8 cellular contexts compared by ENCODE assay signal in the genomic region with DNA sequence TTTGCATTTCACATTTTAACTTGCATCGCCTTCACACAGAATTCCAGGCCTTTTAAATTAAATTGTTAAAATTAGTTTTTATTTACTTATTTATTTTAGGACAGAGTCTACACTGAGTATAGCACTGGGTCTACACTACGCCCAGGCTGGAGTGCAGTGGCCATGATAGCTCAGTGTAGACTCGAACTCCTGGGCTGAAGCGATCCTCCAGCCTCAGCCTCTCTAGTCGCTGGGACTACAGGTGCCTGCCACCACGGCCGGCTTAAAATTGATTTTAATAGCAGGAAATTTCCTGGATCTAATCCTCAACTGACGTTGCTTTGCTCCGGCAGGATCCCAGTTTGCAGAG. TPM values are rescaled to one million over a fixed set of nuclear protein-coding genes. Genes with fewer than 3 reads are reported as not detected.
DNase-seq lines count a peak whose midpoint lies in the region; ATAC-seq and TF ChIP-seq lines count a peak whose summit lies in the region.

No MANE protein-coding gene starts in this region.

- ATAC-seq in GM18868 (IDR thresholded peaks at IDR 0.05; ENCODE audit: unreplicated experiment), result peak; percentile 12
- ATAC-seq in T-cell (replicated peaks in 1 of 4), result peak in 1 of 4 experiments; percentile 10

- POLR2A ChIA-PET in T-cell (lab: Charles Lee), result no interaction called here

- no peak for TF ChIP-seq CTCF in cardiac muscle cell (IDR thresholded peaks at IDR 0.05; ENCODE audit: low read depth, low read length)

- no peaks in the 10 kb centered on the region for H3K27me3 ChIP-seq in cardiac muscle cell

- DNase-seq in T-cell (peak in 2 of 34 experiments; percentile 0 to 2), cardiac muscle cell (ENCODE audit: low read depth in 1 of 2, low spot score in 1 of 2) (no peak), skeletal muscle cell (ENCODE audit: low read depth) (no peak), DMS79 (lab: John Stamatoyannopoulos, UW) (no peak), nucleus accumbens (lab: John Stamatoyannopoulos, UW) (no peak), GDM1 (lab: John Stamatoyannopoulos, UW) (no peak), NCI-H446 (lab: John Stamatoyannopoulos, UW) (no peak)

- H3K4me3 ChIP-seq in cardiac muscle cell (peak overlapping the region; percentile 70), skeletal muscle cell (ENCODE audit: low read depth, low read length) (peak overlapping the region; percentile 94)

- peaks cover 5 to 42% (median 26%) of the 10 kb centered on the region in 3 donors for H3K9me3 Mint-ChIP-seq in T-cell

- H3K27me3 Mint-ChIP-seq in T-cell, result no peaks in the 10 kb centered on the region

- peak overlapping the region; percentile 92 to 95 for H3K27ac Mint-ChIP-seq in T-cell

- CTCF ChIA-PET in T-cell (lab: Charles Lee), result interaction anchor here in 1 of 2 donors (0.6 kb wide), 1 partner anchor 531 kb away, joined by 3 read pairs; no protein-coding TSS in a partner anchor

- peaks cover 13 to 18% (median 17%) of the 10 kb centered on the region in 3 donors for H3K4me1 Mint-ChIP-seq in T-cell

- H3K4me3 Mint-ChIP-seq in T-cell, result peak overlapping the region; percentile 91 to 96 (median 95)

- peaks cover 14% of the 10 kb centered on the region for H3K4me1 ChIP-seq in cardiac muscle cell (ENCODE audit: low read depth)

- H3K9me3 ChIP-seq in cardiac muscle cell (ENCODE audit: low read depth), result peaks cover 3% of the 10 kb centered on the region

- H3K36me3 ChIP-seq in cardiac muscle cell, result no peaks in the 10 kb centered on the region

- peak overlapping the region; percentile 92 for H3K27ac ChIP-seq in cardiac muscle cell

- peaks cover 44% of the 10 kb centered on the region for H3K36me3 Mint-ChIP-seq in T-cell

RNA-seq across cellular contexts. Expression of a gene that starts 0.3 kb away (rescaled TPM):
- total RNA-seq in T-cell (1 to 10 TPM in 3 of 5 donors, under 1 TPM in 2; 0.51 to 5.4 (median 1.3) TPM), cardiac muscle cell (11.5 and 14.3 TPM in 2 replicates)
- 15.7 and 23.7 TPM in 2 replicates for polyA plus RNA-seq in cardiac muscle cell

RNA-seq across cellular contexts. Expression of a gene that starts 34.0 kb away (rescaled TPM):
- 10 to 100 TPM; 15.3 to 31.1 (median 28.5) TPM for total RNA-seq in T-cell
- 20.9 and 25.3 TPM in 2 replicates for total RNA-seq in cardiac muscle cell
- 19.5 and 24.7 TPM in 2 replicates for polyA plus RNA-seq in cardiac muscle cell

RNA-seq across cellular contexts. Expression of a gene that starts 38.8 kb away (rescaled TPM):
- total RNA-seq in T-cell, result 10 to 100 TPM in 4 of 5 donors, 1 to 10 TPM in 1; 9.3 to 22.1 (median 18.9) TPM
- total RNA-seq in cardiac muscle cell, result 13.6 and 19.0 TPM in 2 replicates
- polyA plus RNA-seq in cardiac muscle cell, result 20.6 and 24.7 TPM in 2 replicates
